ENCODE assay signal across 15 cellular contexts in genomic region chr18:60892855-60893254, GRCh38.
DNase-seq lines count a peak whose midpoint lies in the region; FAIRE-seq and TF ChIP-seq lines count a peak whose summit lies in the region.
"Had no signal": no experiment of that assay in that cellular context is flagged by ENCODE, and none has a peak within 500 bp of the region (broad histone marks: within the 10 kb centered on the region; RNA-seq: fewer than 3 reads in every experiment).

No MANE protein-coding gene starts in this region.

- no peak for FAIRE-seq in RCC 7860 (lab: Jason Lieb, UNC)
- FAIRE-seq: colon, H54 had no signal

- H3K4me3 Mint-ChIP-seq in activated T-helper 2 cell treated with anti-CD3 and anti-CD28 coated beads, Interferon-gamma antibody, Interleukin-2, Interleukin-4, amounts not matched to agents 10 μg/mL and 5 μg/mL and 100 μg/mL, durations not matched to agents 14 hours and 24 hours and 36 hours (ENCODE audit: low read depth) = no peak overlapping the region
- no peak overlapping the region for H3K4me3 Mint-ChIP-seq in glutamatergic neuron (ENCODE audit: unreplicated experiment)
- H3K4me3 Mint-ChIP-seq: activated T-helper 1 cell treated with anti-CD3 and anti-CD28 coated beads, Interleukin-12 subunit alpha, Interleukin-12 subunit beta, Interleukin-2, Interleukin-4 antibody, amounts not matched to agents 30 ng/mL and 10 ng/mL and 1 ng/mL, durations not matched to agents 14 hours and 24 hours and 36 hours; CD4-positive, alpha-beta T cell had no signal

- TF ChIP-seq CTCF in fibroblast of mammary gland (conservative IDR thresholded peaks at IDR 0.05; ENCODE audit: control insufficient read depth, insufficient read depth, low read depth, low read length) (no peak), retinal pigment epithelial cell (conservative IDR thresholded peaks at IDR 0.05; ENCODE audit: low read depth, low read length) (no peak), GM13977 (IDR thresholded peaks at IDR 0.05; ENCODE audit: extremely low read depth, insufficient read depth, missing control alignments) (no peak), glutamatergic neuron (IDR thresholded peaks at IDR 0.05; ENCODE audit: partially characterized antibody, unreplicated experiment) (no peak)

- no peak overlapping the region for H3K4me3 ChIP-seq in fibroblast of mammary gland (ENCODE audit: control insufficient read depth, low read depth, low read length)
- no peak overlapping the region for H3K4me3 ChIP-seq in retinal pigment epithelial cell (ENCODE audit: low read length)

- DNase-seq in H4 (ENCODE audit: low spot score) (peak; percentile 90), RCC 7860 (ENCODE audit: low spot score) (peak; percentile 16), fibroblast of mammary gland (ENCODE audit: low read depth) (peak; percentile 73), retinal pigment epithelial cell (ENCODE audit: low read depth) (peak; percentile 79), T-helper 9 cell (no peak), GM13977 (ENCODE audit: low spot score) (no peak), glutamatergic neuron (no peak)
- DNase-seq in activated T-helper 2 cell treated with anti-CD3 and anti-CD28 coated beads, Interferon-gamma antibody, Interleukin-2, Interleukin-4, amounts not matched to agents 10 μg/mL and 5 μg/mL and 100 μg/mL, durations not matched to agents 14 hours and 24 hours and 36 hours (ENCODE audit: low spot score) = no peak
- DNase-seq: activated CD4-positive, CD25-positive, alpha-beta regulatory T cell treated with anti-CD3 and anti-CD28 coated beads, Interleukin-2, amount 50 U/mL, for 72 hours; CD4-positive, alpha-beta T cell; NCI-H510A treated with DMSO at 0.1 percent for 48 hours; right cardiac atrium had no signal

- intact Hi-C loops in activated T-helper 2 cell treated with anti-CD3 and anti-CD28 coated beads, Interferon-gamma antibody, Interleukin-2, Interleukin-4, amounts not matched to agents 10 μg/mL and 5 μg/mL and 100 μg/mL, durations not matched to agents 14 hours and 24 hours and 36 hours (cut with micrococcal nuclease) = no loop called here

- H3K9me3 Mint-ChIP-seq in activated T-helper 2 cell treated with anti-CD3 and anti-CD28 coated beads, Interferon-gamma antibody, Interleukin-2, Interleukin-4, amounts not matched to agents 10 μg/mL and 5 μg/mL and 100 μg/mL, durations not matched to agents 14 hours and 24 hours and 36 hours = peaks cover 17% of the 10 kb centered on the region
- H3K9me3 Mint-ChIP-seq in glutamatergic neuron (ENCODE audit: unreplicated experiment) = no peaks in the 10 kb centered on the region
- H3K9me3 Mint-ChIP-seq: CD4-positive, alpha-beta T cell had no signal

- in situ Hi-C loops in GM13977 (cut with MboI; ENCODE audit: low pct_unique_long_range_greater_than_20kb, low sequenced_read_pairs, unreplicated experiment) = no loop called here

- H3K36me3 Mint-ChIP-seq in activated T-helper 2 cell treated with anti-CD3 and anti-CD28 coated beads, Interferon-gamma antibody, Interleukin-2, Interleukin-4, amounts not matched to agents 10 μg/mL and 5 μg/mL and 100 μg/mL, durations not matched to agents 14 hours and 24 hours and 36 hours (ENCODE audit: low read depth) = no peaks in the 10 kb centered on the region
- no peaks in the 10 kb centered on the region for H3K36me3 Mint-ChIP-seq in glutamatergic neuron (ENCODE audit: unreplicated experiment)

- H3K27me3 Mint-ChIP-seq in activated T-helper 2 cell treated with anti-CD3 and anti-CD28 coated beads, Interferon-gamma antibody, Interleukin-2, Interleukin-4, amounts not matched to agents 10 μg/mL and 5 μg/mL and 100 μg/mL, durations not matched to agents 14 hours and 24 hours and 36 hours (ENCODE audit: low read depth) = no peaks in the 10 kb centered on the region
- no peaks in the 10 kb centered on the region for H3K27me3 Mint-ChIP-seq in glutamatergic neuron (ENCODE audit: unreplicated experiment)
- H3K27me3 Mint-ChIP-seq: CD4-positive, alpha-beta T cell had no signal

- no peaks in the 10 kb centered on the region for H3K4me1 Mint-ChIP-seq in activated T-helper 2 cell treated with anti-CD3 and anti-CD28 coated beads, Interferon-gamma antibody, Interleukin-2, Interleukin-4, amounts not matched to agents 10 μg/mL and 5 μg/mL and 100 μg/mL, durations not matched to agents 14 hours and 24 hours and 36 hours (ENCODE audit: low read depth)
- no peaks in the 10 kb centered on the region for H3K4me1 Mint-ChIP-seq in glutamatergic neuron (ENCODE audit: low read depth, unreplicated experiment)

- H3K27ac Mint-ChIP-seq in activated T-helper 2 cell treated with anti-CD3 and anti-CD28 coated beads, Interferon-gamma antibody, Interleukin-2, Interleukin-4, amounts not matched to agents 10 μg/mL and 5 μg/mL and 100 μg/mL, durations not matched to agents 14 hours and 24 hours and 36 hours = no peak overlapping the region
- no peak overlapping the region for H3K27ac Mint-ChIP-seq in glutamatergic neuron (ENCODE audit: unreplicated experiment)
- H3K27ac Mint-ChIP-seq: activated T-helper 1 cell treated with anti-CD3 and anti-CD28 coated beads, Interleukin-12 subunit alpha, Interleukin-12 subunit beta, Interleukin-2, Interleukin-4 antibody, amounts not matched to agents 30 ng/mL and 10 ng/mL and 1 ng/mL, durations not matched to agents 14 hours and 24 hours and 36 hours; CD4-positive, alpha-beta T cell had no signal

Comparison
In these comparisons a context has a peak if more than half of its experiments do, and no peak if none do; other contexts are left out.
1. DNase-seq: peak in H4 (single experiment), RCC 7860 (single experiment), fibroblast of mammary gland (single experiment) and retinal pigment epithelial cell (single experiment); none in activated T-helper 2 cell treated with anti-CD3 and anti-CD28 coated beads, Interferon-gamma antibody, Interleukin-2, Interleukin-4, amounts not matched to agents 10 μg/mL and 5 μg/mL and 100 μg/mL, durations not matched to agents 14 hours and 24 hours and 36 hours (single experiment), T-helper 9 cell (single experiment), GM13977 (single experiment) and glutamatergic neuron (single experiment).